Comparison of ENCODE assay signal across 34 cellular contexts in genomic region chr7:107833619-107834230, GRCh38. TPM values are rescaled to one million over a fixed set of nuclear protein-coding genes. Genes with fewer than 3 reads are reported as not detected.
"Had no signal": no experiment of that assay in that cellular context is flagged by ENCODE, and none has a peak within 500 bp of the region (broad histone marks: within the 10 kb centered on the region; RNA-seq: fewer than 3 reads in every experiment).

No MANE protein-coding gene starts in this region.

- H3K4me3 Mint-ChIP-seq: mesothelial cell of epicardium; naive B cell; natural killer cell; nephron progenitor cell; neural progenitor cell; stimulated activated memory B cell treated with anti-CD40 and anti-IgM and Interleukin-4, amounts not matched to agents 10 μg/mL and 1 μg/mL and 100 μg/mL, for 72 hours; stimulated activated naive CD8-positive, alpha-beta T cell treated with anti-CD3 and anti-CD28 coated beads, Interleukin-15, amount 100 ng/mL, for 72 hours; type B pancreatic cell had no signal

- H3K9me3 Mint-ChIP-seq: naive B cell; natural killer cell; neural progenitor cell; stimulated activated memory B cell treated with anti-CD40 and anti-IgM and Interleukin-4, amounts not matched to agents 10 μg/mL and 1 μg/mL and 100 μg/mL, for 72 hours; stimulated activated naive CD8-positive, alpha-beta T cell treated with anti-CD3 and anti-CD28 coated beads, Interleukin-15, amount 100 ng/mL, for 72 hours; type B pancreatic cell had no signal

- H3K27me3 ChIP-seq: hepatocyte, neural progenitor cell, sigmoid colon, tibial nerve, uterus had no signal

- H3K4me3 ChIP-seq: hepatocyte, left ventricle myocardium inferior, lung, neural progenitor cell, sigmoid colon, smooth muscle cell, tibial nerve, uterus had no signal

- H3K9me3 ChIP-seq: left ventricle myocardium inferior, neutrophil, sigmoid colon, tibial nerve, uterus had no signal

- ATAC-seq: natural killer cell; right cardiac atrium; stimulated activated memory B cell treated with anti-CD40 and anti-IgM and Interleukin-4, amounts not matched to agents 10 μg/mL and 1 μg/mL and 100 μg/mL, for 72 hours; stimulated activated naive CD8-positive, alpha-beta T cell treated with anti-CD3 and anti-CD28 coated beads, Interleukin-15, amount 100 ng/mL, for 72 hours had no signal

- H3K36me3 Mint-ChIP-seq: mesothelial cell of epicardium; naive B cell; natural killer cell; neural progenitor cell; stimulated activated memory B cell treated with anti-CD40 and anti-IgM and Interleukin-4, amounts not matched to agents 10 μg/mL and 1 μg/mL and 100 μg/mL, for 72 hours; type B pancreatic cell had no signal

- H3K27ac Mint-ChIP-seq: mesothelial cell of epicardium; naive B cell; natural killer cell; nephron progenitor cell; neural progenitor cell; stimulated activated memory B cell treated with anti-CD40 and anti-IgM and Interleukin-4, amounts not matched to agents 10 μg/mL and 1 μg/mL and 100 μg/mL, for 72 hours; stimulated activated naive CD8-positive, alpha-beta T cell treated with anti-CD3 and anti-CD28 coated beads, Interleukin-15, amount 100 ng/mL, for 72 hours; type B pancreatic cell had no signal

- DNase-seq: islet precursor cell; left ventricle myocardium inferior; mesendoderm; naive B cell; natural killer cell; nephron progenitor cell; occipital lobe; right cardiac atrium; sigmoid colon; stimulated activated CD4-positive, alpha-beta T cell treated with anti-CD3 and anti-CD28 coated beads, Interleukin-1b, Interleukin-23, amount 100 ng/mL, for 48 hours; stimulated activated CD4-positive, alpha-beta T cell treated with anti-CD3 and anti-CD28 coated beads, Interleukin-2, amount 100 ng/mL, for 48 hours; stimulated activated CD4-positive, alpha-beta T cell treated with anti-CD3 and anti-CD28 coated beads, Interleukin-4, amount 100 ng/mL, for 4 hours; stimulated activated CD8-positive, alpha-beta memory T cell treated with anti-CD3 and anti-CD28 coated beads, Interleukin-4, amount 100 ng/mL, for 48 hours; stimulated activated naive CD4-positive, alpha-beta T cell treated with Interleukin-2 at 50 U/mL for 16 hours; stimulated activated naive CD8-positive, alpha-beta T cell treated with anti-CD3 and anti-CD28 coated beads, Interleukin-15, amount 100 ng/mL, for 72 hours; substantia nigra; uterus had no signal

- H3K27ac ChIP-seq: hepatocyte, left ventricle myocardium inferior, neural progenitor cell, neutrophil, parathyroid adenoma, sigmoid colon, tibial nerve, uterus had no signal

- H3K4me1 Mint-ChIP-seq: naive B cell; natural killer cell; nephron progenitor cell; neural progenitor cell; stimulated activated memory B cell treated with anti-CD40 and anti-IgM and Interleukin-4, amounts not matched to agents 10 μg/mL and 1 μg/mL and 100 μg/mL, for 72 hours; stimulated activated naive CD8-positive, alpha-beta T cell treated with anti-CD3 and anti-CD28 coated beads, Interleukin-15, amount 100 ng/mL, for 72 hours had no signal

- H3K36me3 ChIP-seq: left ventricle myocardium inferior, neural progenitor cell, neutrophil, sigmoid colon, tibial nerve, uterus had no signal

- H3K4me1 ChIP-seq: left ventricle myocardium inferior, neural progenitor cell, parathyroid adenoma, sigmoid colon, tibial nerve, uterus had no signal

RNA-seq across cellular contexts. Expression of gene SLC26A3, which starts 30.7 kb away (rescaled TPM):
- total RNA-seq: kidney epithelial cell, mesothelial cell of epicardium, mononuclear cell, natural killer cell, occipital lobe, osteocyte, posterior vena cava, pulmonary artery endothelial cell, renal cortical epithelial cell, right cardiac atrium, smooth muscle cell, temporal lobe, tibial nerve had no signal
